In the genomic region with DNA sequence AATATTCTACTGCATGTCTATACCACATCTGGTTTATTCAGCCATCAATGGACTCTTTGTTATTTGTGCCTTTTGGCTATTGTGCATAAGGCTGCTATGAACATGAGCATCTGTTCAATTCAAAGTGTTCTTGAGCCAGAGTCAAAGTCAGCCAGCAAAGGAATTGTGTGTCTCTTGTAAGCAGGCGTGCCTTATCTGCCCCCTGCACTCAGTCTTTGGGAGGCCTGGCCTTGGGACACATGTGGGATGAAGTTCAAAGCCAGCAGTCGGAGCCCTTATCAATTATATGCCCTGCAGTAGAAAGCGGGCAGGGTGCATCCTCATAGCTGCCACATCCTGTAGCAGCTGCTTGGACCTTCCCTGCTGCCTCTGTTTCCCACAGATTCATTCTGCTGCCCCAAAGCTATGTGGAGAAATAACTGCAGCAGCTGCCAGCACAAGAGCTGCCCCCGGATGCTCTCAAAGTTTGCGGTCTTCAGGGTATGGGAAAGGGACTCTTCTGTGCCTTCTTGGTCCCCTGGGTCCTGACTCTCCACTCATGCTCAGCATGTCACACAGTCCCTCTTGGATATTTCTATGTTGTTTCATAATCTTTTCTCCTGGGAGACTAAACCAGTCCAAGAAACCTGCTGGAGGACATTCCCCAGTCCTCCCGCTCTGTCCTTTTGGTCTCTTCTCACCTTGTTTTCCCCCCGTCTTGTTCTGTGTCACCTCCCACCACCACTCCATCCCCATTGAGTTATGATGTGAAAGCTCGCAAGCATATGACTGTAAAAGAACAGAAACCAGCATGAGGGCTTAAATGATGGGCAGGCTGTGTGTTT, we compare ENCODE assay signal across 15 cellular contexts. TPM values are rescaled to one million over a fixed set of nuclear protein-coding genes. Genes with fewer than 3 reads are reported as not detected.
DNase-seq lines count a peak whose midpoint lies in the region; ATAC-seq and TF ChIP-seq lines count a peak whose summit lies in the region.
"Had no signal": no experiment of that assay in that cellular context is flagged by ENCODE, and none has a peak within 500 bp of the region (broad histone marks: within the 10 kb centered on the region; RNA-seq: fewer than 3 reads in every experiment).

No MANE protein-coding gene starts in this region.

- TF ChIP-seq EP300 in suprapubic skin (IDR thresholded peaks at IDR 0.05), result no peak

- no peak for TF ChIP-seq CTCF in PC-9 (conservative IDR thresholded peaks at IDR 0.05)
- TF ChIP-seq CTCF in coronary artery (IDR thresholded peaks at IDR 0.05), result no peak
- TF ChIP-seq CTCF in right lobe of liver (IDR thresholded peaks at IDR 0.05), result no peak
- TF ChIP-seq CTCF in suprapubic skin (IDR thresholded peaks at IDR 0.05), result no peak

- no peaks in the 10 kb centered on the region for H3K9me2 ChIP-seq in PC-9 (ENCODE audit: insufficient read depth)

- H3K27me3 Mint-ChIP-seq in activated T-helper 2 cell treated with anti-CD3 and anti-CD28 coated beads, Interferon-gamma antibody, Interleukin-2, Interleukin-4, amounts not matched to agents 10 μg/mL and 5 μg/mL and 100 μg/mL, durations not matched to agents 14 hours and 24 hours and 36 hours (ENCODE audit: low read depth), result no peaks in the 10 kb centered on the region
- H3K27me3 Mint-ChIP-seq in T-helper 2 cell treated with Interferon-gamma antibody and Interleukin-4, amounts not matched to agents 5 μg/mL and 100 μg/mL, for 36 hours (ENCODE audit: low read depth), result no peaks in the 10 kb centered on the region
- H3K27me3 Mint-ChIP-seq: memory B cell had no signal

- ATAC-seq in right lobe of liver, result peak in 3 of 4 donors; percentile 6 to 14 (median 10)
- no peak for ATAC-seq in GM21786 (IDR thresholded peaks at IDR 0.05; ENCODE audit: unreplicated experiment)

- no peak for TF ChIP-seq POLR2A in right lobe of liver (IDR thresholded peaks at IDR 0.05)
- no peak for TF ChIP-seq POLR2A in suprapubic skin (IDR thresholded peaks at IDR 0.05)

- CTCF ChIA-PET in PC-9 (lab: Charles Lee), result no interaction called here

- no peak overlapping the region for H2AFZ ChIP-seq in PC-9

- 0 out of 2 replicates have a peak, but pooled peaks cover 9% of the 10 kb centered on the region for H3F3A ChIP-seq in PC-9 (ENCODE audit: insufficient read depth, low read depth)

- no peak overlapping the region for H3K27ac Mint-ChIP-seq in activated T-helper 2 cell treated with anti-CD3 and anti-CD28 coated beads, Interferon-gamma antibody, Interleukin-2, Interleukin-4, amounts not matched to agents 10 μg/mL and 5 μg/mL and 100 μg/mL, durations not matched to agents 14 hours and 24 hours and 36 hours
- H3K27ac Mint-ChIP-seq in T-helper 2 cell treated with Interferon-gamma antibody and Interleukin-4, amounts not matched to agents 5 μg/mL and 100 μg/mL, for 36 hours, result no peak overlapping the region
- H3K27ac Mint-ChIP-seq: memory B cell had no signal

- H3K4me1 Mint-ChIP-seq in activated T-helper 2 cell treated with anti-CD3 and anti-CD28 coated beads, Interferon-gamma antibody, Interleukin-2, Interleukin-4, amounts not matched to agents 10 μg/mL and 5 μg/mL and 100 μg/mL, durations not matched to agents 14 hours and 24 hours and 36 hours (ENCODE audit: low read depth), result no peaks in the 10 kb centered on the region
- no peaks in the 10 kb centered on the region for H3K4me1 Mint-ChIP-seq in T-helper 2 cell treated with Interferon-gamma antibody and Interleukin-4, amounts not matched to agents 5 μg/mL and 100 μg/mL, for 36 hours (ENCODE audit: low read depth)

- 78% methylated on average over 6 of the region's 8 CpGs for WGBS in right lobe of liver (ENCODE audit: insufficient coverage, low coverage, low lambda C conversion rate, missing lambda C conversion rate)
- WGBS in suprapubic skin, result 67% methylated on average over 8 of the region's 8 CpGs

- H3K4me3 ChIP-seq in PC-9 (no peak overlapping the region), coronary artery (no peak overlapping the region), right lobe of liver (no peak overlapping the region), suprapubic skin (no peak overlapping the region)
- H3K4me3 ChIP-seq: Peyer's patch had no signal

- peaks cover 4% of the 10 kb centered on the region for H3K36me3 Mint-ChIP-seq in activated T-helper 2 cell treated with anti-CD3 and anti-CD28 coated beads, Interferon-gamma antibody, Interleukin-2, Interleukin-4, amounts not matched to agents 10 μg/mL and 5 μg/mL and 100 μg/mL, durations not matched to agents 14 hours and 24 hours and 36 hours (ENCODE audit: low read depth)
- peaks cover 3% of the 10 kb centered on the region for H3K36me3 Mint-ChIP-seq in T-helper 2 cell treated with Interferon-gamma antibody and Interleukin-4, amounts not matched to agents 5 μg/mL and 100 μg/mL, for 36 hours (ENCODE audit: low read depth)

- no peaks in the 10 kb centered on the region for H3K9me3 Mint-ChIP-seq in activated T-helper 2 cell treated with anti-CD3 and anti-CD28 coated beads, Interferon-gamma antibody, Interleukin-2, Interleukin-4, amounts not matched to agents 10 μg/mL and 5 μg/mL and 100 μg/mL, durations not matched to agents 14 hours and 24 hours and 36 hours
- no peaks in the 10 kb centered on the region for H3K9me3 Mint-ChIP-seq in T-helper 2 cell treated with Interferon-gamma antibody and Interleukin-4, amounts not matched to agents 5 μg/mL and 100 μg/mL, for 36 hours
- H3K9me3 Mint-ChIP-seq: memory B cell had no signal

- H3K27ac ChIP-seq in PC-9, result no peak overlapping the region
- H3K27ac ChIP-seq in coronary artery, result peak overlapping the region; percentile 46 to 86
- no peak overlapping the region for H3K27ac ChIP-seq in right lobe of liver
- H3K27ac ChIP-seq in suprapubic skin, result peak overlapping the region; percentile 80
- H3K27ac ChIP-seq: VCaP had no signal

- POLR2A ChIA-PET in PC-9 (lab: Charles Lee; ENCODE audit: unreplicated experiment), result no interaction called here

- intact Hi-C loops in PC-9 (cut with micrococcal nuclease; ENCODE audit: unreplicated experiment), result no loop called here
- intact Hi-C loops in right lobe of liver (cut with DNase I), result no loop called here
- intact Hi-C loops in activated T-helper 2 cell treated with anti-CD3 and anti-CD28 coated beads, Interferon-gamma antibody, Interleukin-2, Interleukin-4, amounts not matched to agents 10 μg/mL and 5 μg/mL and 100 μg/mL, durations not matched to agents 14 hours and 24 hours and 36 hours (cut with micrococcal nuclease), result no loop called here

- H3K27me3 ChIP-seq in PC-9 (ENCODE audit: insufficient read depth, low read depth) (no peaks in the 10 kb centered on the region), right lobe of liver (no peaks in the 10 kb centered on the region), suprapubic skin (no peaks in the 10 kb centered on the region)
- H3K27me3 ChIP-seq: Peyer's patch had no signal

- H3K4me1 ChIP-seq in PC-9 (replicated peaks; ENCODE audit: insufficient read depth) (peaks cover 20% of the 10 kb centered on the region), right lobe of liver (no peaks in the 10 kb centered on the region), suprapubic skin (peaks cover 30% of the 10 kb centered on the region)
- H3K4me1 ChIP-seq: Peyer's patch had no signal

- H3K79me2 ChIP-seq in PC-9 (ENCODE audit: low read depth), result no peaks in the 10 kb centered on the region

- no peak overlapping the region for H3K4me3 Mint-ChIP-seq in activated T-helper 2 cell treated with anti-CD3 and anti-CD28 coated beads, Interferon-gamma antibody, Interleukin-2, Interleukin-4, amounts not matched to agents 10 μg/mL and 5 μg/mL and 100 μg/mL, durations not matched to agents 14 hours and 24 hours and 36 hours (ENCODE audit: low read depth)
- H3K4me3 Mint-ChIP-seq in T-helper 2 cell treated with Interferon-gamma antibody and Interleukin-4, amounts not matched to agents 5 μg/mL and 100 μg/mL, for 36 hours, result no peak overlapping the region
- H3K4me3 Mint-ChIP-seq: memory B cell had no signal

- no TSS peak for BruUV-seq in PC-9 (replicated peaks; lab: Mats Ljungman, UMichigan)

- peak overlapping the region; percentile 11; the same call in 1 of the 2 replicates for H3K4me2 ChIP-seq in PC-9

- H3K36me3 ChIP-seq in PC-9 (ENCODE audit: low read depth), result no peaks in the 10 kb centered on the region
- H3K36me3 ChIP-seq in right lobe of liver, result peaks cover 0 to 43% (median 13%) of the 10 kb centered on the region in 4 donors
- peaks cover 69% of the 10 kb centered on the region for H3K36me3 ChIP-seq in suprapubic skin

- H3K9me3 ChIP-seq in PC-9 (ENCODE audit: insufficient read depth, low read depth) (no peaks in the 10 kb centered on the region), right lobe of liver (no peaks in the 10 kb centered on the region), suprapubic skin (no peaks in the 10 kb centered on the region)
- H3K9me3 ChIP-seq: Peyer's patch had no signal

- H4K20me1 ChIP-seq in PC-9 (ENCODE audit: insufficient read depth), result no peaks in the 10 kb centered on the region

- DNase-seq in PC-9, result peak in 1 of 2 experiments; percentile 59
- no peak for DNase-seq in coronary artery (ENCODE audit: low spot score)
- no peak for DNase-seq in right lobe of liver
- no peak for DNase-seq in suprapubic skin (ENCODE audit: low spot score in 2 of 2)
- no peak for DNase-seq in activated T-helper 2 cell treated with anti-CD3 and anti-CD28 coated beads, Interferon-gamma antibody, Interleukin-2, Interleukin-4, amounts not matched to agents 10 μg/mL and 5 μg/mL and 100 μg/mL, durations not matched to agents 14 hours and 24 hours and 36 hours (ENCODE audit: low spot score)
- DNase-seq in NCI-H2107 (lab: John Stamatoyannopoulos, UW), result no peak
- DNase-seq in T-helper 2 cell treated with Interferon-gamma antibody and Interleukin-4, amounts not matched to agents 5 μg/mL and 100 μg/mL, for 36 hours (ENCODE audit: low spot score), result no peak
- DNase-seq: amniotic stem cell; effector CD8-positive, alpha-beta T cell; MM.1S; NCI-H345; Peyer's patch had no signal

RNA-seq across cellular contexts. Expression of a gene that starts 35.9 kb away (rescaled TPM):
- total RNA-seq in PC-9 (2021), result 7.1 and 7.6 TPM in 2 replicates
- 100 to 1,000 TPM; 232 to 655 (median 443) TPM for total RNA-seq in right lobe of liver
- 100 to 1,000 TPM; 166 to 238 (median 185) TPM for total RNA-seq in suprapubic skin
- 18.9 and 21.0 TPM in 2 replicates for total RNA-seq in activated T-helper 2 cell treated with anti-CD3 and anti-CD28 coated beads, Interferon-gamma antibody, Interleukin-2, Interleukin-4, amounts not matched to agents 10 μg/mL and 5 μg/mL and 100 μg/mL, durations not matched to agents 14 hours and 24 hours and 36 hours

Comparison
In these comparisons a context has a peak if more than half of its experiments do, and no peak if none do; other contexts are left out.
1. H3K27ac ChIP-seq: peak in coronary artery (2 of 2) and suprapubic skin (single experiment); none in PC-9 (single experiment) and right lobe of liver (0 of 3).